Comparison of ENCODE assay signal across 10 cellular contexts in the genomic region with DNA sequence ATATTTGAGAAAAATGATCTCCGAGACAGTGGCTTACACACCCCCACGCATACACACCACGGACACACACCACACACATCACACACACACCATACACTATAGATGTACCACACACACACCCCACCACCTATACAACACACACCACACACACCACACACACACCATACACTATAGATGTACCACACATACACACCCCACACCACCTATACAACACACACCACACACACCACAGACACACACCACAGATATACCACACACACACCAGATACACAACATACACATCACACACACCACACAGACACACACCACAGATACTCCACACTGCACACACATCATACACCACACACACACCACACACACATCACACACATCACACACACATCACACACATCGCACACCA. TPM values are rescaled to one million over a fixed set of nuclear protein-coding genes. Genes with fewer than 3 reads are reported as not detected.
A peak's percentile ranks its signal among the peaks of the same experiment; 100 is the strongest.
DNase-seq lines count a peak whose midpoint lies in the region; ATAC-seq and TF ChIP-seq lines count a peak whose summit lies in the region.
"Not testable (repeated sequence)": the region's sequence is repeated elsewhere in the genome, so short reads cannot be mapped to it uniquely, and the experiment has no call there.
"Had no signal": no experiment of that assay in that cellular context is flagged by ENCODE, and none has a peak within 500 bp of the region (broad histone marks: within the 10 kb centered on the region; RNA-seq: fewer than 3 reads in every experiment).

No MANE protein-coding gene starts in this region.

- no CpG with 5 or more reads among the region's 4 CpGs for WGBS in neuronal stem cell (ENCODE audit: extremely low coverage in 2 of 2, insufficient read length in 2 of 2, insufficient replicate concordance in 1 of 2), 2 donors

- not testable (repeated sequence) for H2AK5ac ChIP-seq in neuronal stem cell (ENCODE audit: low read depth, low read length)

- H2BK12ac ChIP-seq in neuronal stem cell (ENCODE audit: low read length) = not testable (repeated sequence)

- not testable (repeated sequence) for H3K18ac ChIP-seq in neuronal stem cell (ENCODE audit: low read length)

- H3K4ac ChIP-seq in neuronal stem cell (ENCODE audit: low read length) = not testable (repeated sequence)

- not testable (repeated sequence) for H2AFZ ChIP-seq in OCI-LY3 (ENCODE audit: low read depth, low read length); neuronal stem cell (ENCODE audit: low read length)

- intact Hi-C loops in sciatic nerve (cut with DNase I) = not testable (repeated sequence)

- H4K20me1 ChIP-seq in OCI-LY3 (ENCODE audit: insufficient read depth, low read length) = not testable (repeated sequence)

- not testable (repeated sequence) for H3K36me3 Mint-ChIP-seq in nephron (ENCODE audit: low read depth)

- not testable (repeated sequence) for TF ChIP-seq CTCF in HEK293 (tag by site-specific recombination; IDR thresholded peaks at IDR 0.05); OCI-LY3 (IDR thresholded peaks at IDR 0.05; ENCODE audit: low read depth, low read length); nephron (IDR thresholded peaks at IDR 0.05; ENCODE audit: unreplicated experiment in 3 of 3)

- not testable (repeated sequence) for H3K9me3 Mint-ChIP-seq in nephron

- H4K91ac ChIP-seq in neuronal stem cell (ENCODE audit: low read depth, low read length, poor library complexity) = not testable (repeated sequence)

- not testable (repeated sequence) for H3K9ac ChIP-seq in OCI-LY3 (ENCODE audit: low read length); neuronal stem cell (ENCODE audit: low read depth, low read length, poor library complexity)

- H3K27me3 ChIP-seq in OCI-LY3 (ENCODE audit: low read depth, low read length); neuronal stem cell (ENCODE audit: control insufficient read depth in 3 of 3, insufficient read depth in 3 of 3, low read depth in 1 of 3, low read length in 3 of 3): not testable (repeated sequence)

- not testable (repeated sequence) for H3K4me1 ChIP-seq in HEK293 (ENCODE audit: control insufficient read depth, insufficient read depth, low read length); OCI-LY3 (ENCODE audit: low read length); neuronal stem cell (ENCODE audit: control insufficient read depth in 2 of 2, insufficient read depth in 1 of 2, low read depth in 1 of 2, low read length in 2 of 2)

- peak; percentile 2 for DNase-seq in astrocyte of the hippocampus (ENCODE audit: low read depth, low spot score)
- DNase-seq in globus pallidus (ENCODE audit: low spot score) = peak; percentile 1
- DNase-seq in neuronal stem cell (ENCODE audit: low spot score); sciatic nerve (ENCODE audit: low spot score): not testable (repeated sequence)

- H3K79me1 ChIP-seq in neuronal stem cell (ENCODE audit: low read depth, low read length) = not testable (repeated sequence)

- H3K27ac ChIP-seq in HEK293 (ENCODE audit: extremely low read depth, low read depth, low read length); neuronal stem cell (replicated peaks; ENCODE audit: low read length): not testable (repeated sequence)
- peak overlapping the region; percentile 23; the same call in 1 of the 2 replicates for H3K27ac ChIP-seq in OCI-LY3 (ENCODE audit: low read length)

- not testable (repeated sequence) for H4K8ac ChIP-seq in neuronal stem cell (ENCODE audit: low read depth, low read length)

- peak overlapping the region in 2 of 3 experiments; percentile 15 to 31 for H3K4me3 Mint-ChIP-seq in nephron

- H3K27me3 Mint-ChIP-seq in nephron (ENCODE audit: low read depth) = not testable (repeated sequence)

- not testable (repeated sequence) for H3K23ac ChIP-seq in neuronal stem cell (ENCODE audit: low read depth, low read length, poor library complexity)

- H2BK5ac ChIP-seq in neuronal stem cell (ENCODE audit: low read length) = not testable (repeated sequence)

- H2BK120ac ChIP-seq in neuronal stem cell (ENCODE audit: low read depth, low read length) = not testable (repeated sequence)

- not testable (repeated sequence) for H2BK15ac ChIP-seq in neuronal stem cell (ENCODE audit: low read length)

- ATAC-seq in sciatic nerve = peak; percentile 41

- POLR2A ChIA-PET in HEK293 (lab: Yijun Ruan, JAX) = not testable (repeated sequence)

- H3K4me1 Mint-ChIP-seq in nephron = not testable (repeated sequence)

- not testable (repeated sequence) for H3K79me2 ChIP-seq in OCI-LY3 (ENCODE audit: low read length)

- H3K36me3 ChIP-seq in HEK293 (ENCODE audit: control insufficient read depth in 2 of 2, insufficient read depth in 1 of 2, low read length in 2 of 2); OCI-LY3 (replicated peaks; ENCODE audit: low read depth, low read length); neuronal stem cell (replicated peaks in 1 of 2; ENCODE audit: control insufficient read depth in 2 of 2, insufficient read depth in 2 of 2, low read length in 2 of 2): not testable (repeated sequence)

- not testable (repeated sequence) for H3K4me3 ChIP-seq in HEK293 (ENCODE audit: low read depth, low read length); neuronal stem cell (ENCODE audit: low read length in 2 of 2)
- H3K4me3 ChIP-seq in OCI-LY3 (ENCODE audit: low read length) = peak overlapping the region; percentile 31; the same call in 1 of the 2 replicates

- peak overlapping the region; percentile 41; the same call in 1 of the 2 replicates for H3K4me2 ChIP-seq in OCI-LY3 (ENCODE audit: low read length)
- H3K4me2 ChIP-seq in neuronal stem cell (ENCODE audit: insufficient read depth, low read length, poor library complexity, severe bottlenecking) = peak overlapping the region; percentile 18

- peak overlapping the region; percentile 80 to 94 (median 81) for H3K27ac Mint-ChIP-seq in nephron

- CTCF ChIA-PET in HEK293 (lab: Yijun Ruan, JAX) = not testable (repeated sequence)

- H3K9me3 ChIP-seq in HEK293 (ENCODE audit: control insufficient read depth, insufficient read depth, low read depth, low read length); OCI-LY3 (ENCODE audit: insufficient read depth, low read length); neuronal stem cell (replicated peaks in 1 of 2; ENCODE audit: control insufficient read depth in 2 of 2, insufficient read depth in 1 of 2, low read depth in 1 of 2, low read length in 2 of 2): not testable (repeated sequence)

- H3K14ac ChIP-seq in neuronal stem cell (ENCODE audit: low read length) = peak overlapping the region; percentile 56

TF ChIP-seq in HEK293, 187 proteins besides CTCF, POLR2A, EP300 and RAD21:
- TF ChIP-seq GLI4 (tag by site-specific recombination; IDR thresholded peaks at IDR 0.05) (0 out of 2 replicates have a peak, but pooled peaks have one; percentile 40), ZNF544 (tag by site-specific recombination; IDR thresholded peaks at IDR 0.05) (0 out of 2 replicates have a peak, but pooled peaks have one; percentile 44), ZNF707 (tag by site-specific recombination; IDR thresholded peaks at IDR 0.05) (peak; percentile 63), ZNF211 (tag by site-specific recombination; IDR thresholded peaks at IDR 0.05; ENCODE audit: low read depth) (0 out of 2 replicates have a peak, but pooled peaks have one; percentile 43)

RNA-seq across cellular contexts. Expression of gene CRYAA, which starts 9.0 kb away (rescaled TPM):
- not detected for polyA plus RNA-seq in neuronal stem cell (2013, experiment 1 of 2)
- 0.10 TPM for polyA plus RNA-seq in neuronal stem cell (2013, experiment 2 of 2)
- not detected for total RNA-seq in sciatic nerve
- total RNA-seq: CD4-positive, CD25-positive, alpha-beta regulatory T cell; CD8-positive, alpha-beta memory T cell; H7 had no signal
- polyA plus RNA-seq: CD4-positive, CD25-positive, alpha-beta regulatory T cell; CD8-positive, alpha-beta memory T cell had no signal

RNA-seq across cellular contexts. Expression of gene U2AF1, which starts 52.4 kb away (rescaled TPM):
- 117 TPM for polyA plus RNA-seq in neuronal stem cell (2013, experiment 1 of 2)
- 124 TPM for polyA plus RNA-seq in neuronal stem cell (2013, experiment 2 of 2)
- 67.6 TPM for total RNA-seq in sciatic nerve
